Comparison of ENCODE assay signal across 29 cellular contexts in the genomic region with DNA sequence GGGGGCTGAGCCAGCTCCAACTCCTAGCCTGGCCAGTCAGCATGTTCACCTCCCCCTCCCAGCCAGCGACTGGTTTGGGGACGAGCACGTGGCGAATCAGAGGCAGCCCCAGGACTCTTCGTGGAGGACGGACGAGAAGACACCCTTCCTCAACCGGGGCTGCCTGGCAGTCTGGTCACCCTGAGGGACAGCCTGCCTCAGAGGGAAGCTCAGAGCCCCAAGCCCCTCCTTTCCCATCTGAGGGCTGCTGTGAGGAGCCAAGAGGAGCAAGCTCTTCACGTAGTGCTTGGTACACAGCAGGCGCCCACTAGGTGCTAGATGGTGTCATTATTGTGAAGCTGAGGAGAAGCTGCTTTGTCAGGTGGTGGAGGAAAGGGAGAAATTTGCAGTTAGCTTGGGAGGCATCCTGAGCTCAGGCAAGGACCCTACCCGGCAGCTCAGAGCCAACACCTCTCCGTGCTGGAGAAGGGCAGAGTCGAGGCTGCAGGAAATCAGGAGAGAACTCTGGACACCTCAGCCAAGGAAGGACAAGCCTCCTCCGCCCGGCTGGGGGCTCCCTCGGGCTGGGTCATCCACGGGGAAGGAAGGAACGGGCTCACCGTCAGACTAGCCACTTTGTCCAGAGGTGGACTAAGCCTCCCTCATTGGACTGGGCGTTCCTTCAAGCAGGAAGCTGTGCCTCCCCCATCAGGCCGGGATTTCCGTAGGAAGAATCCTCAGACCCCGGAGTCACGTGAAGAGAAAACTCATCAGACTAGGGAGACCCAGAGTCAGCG. TPM values are rescaled to one million over a fixed set of nuclear protein-coding genes. Genes with fewer than 3 reads are reported as not detected.
"Had no signal": no experiment of that assay in that cellular context is flagged by ENCODE, and none has a peak within 500 bp of the region (broad histone marks: within the 10 kb centered on the region; RNA-seq: fewer than 3 reads in every experiment).

No MANE protein-coding gene starts in this region.

- H3K4me3 Mint-ChIP-seq: activated B cell treated with CpG ODN at 0.5 μM for 24 hours; activated CD4-positive, alpha-beta T cell treated with anti-CD3 and anti-CD28 coated beads, Interleukin-2, amount 10 ng/mL, durations not matched to agents 24 days and 14 days; activated CD8-positive, alpha-beta memory T cell treated with anti-CD3 and anti-CD28 coated beads, Interleukin-2, amount 10 ng/mL, durations not matched to agents 7 days and 5 days; activated naive CD8-positive, alpha-beta T cell; activated T-cell treated with anti-CD3 and anti-CD28 coated beads, Interleukin-2, amount 50 U/mL, for 24 hours; activated T-helper 1 cell treated with anti-CD3 and anti-CD28 coated beads, Interleukin-12 subunit alpha, Interleukin-12 subunit beta, Interleukin-2, Interleukin-4 antibody, amounts not matched to agents 30 ng/mL and 10 ng/mL and 1 ng/mL, durations not matched to agents 14 hours and 24 hours and 36 hours; brain; T-cell had no signal

- H3K36me3 ChIP-seq: Peyer's patch had no signal

- H3K9me3 ChIP-seq: Peyer's patch had no signal

- H3K27me3 ChIP-seq: Peyer's patch had no signal

- H3K9me3 Mint-ChIP-seq: activated B cell treated with CpG ODN at 0.5 μM for 24 hours; activated CD4-positive, alpha-beta T cell treated with anti-CD3 and anti-CD28 coated beads, Interleukin-2, amount 10 ng/mL, durations not matched to agents 24 days and 14 days; activated T-cell treated with anti-CD3 and anti-CD28 coated beads, Interleukin-2, amount 50 U/mL, for 24 hours; activated T-helper 1 cell treated with anti-CD3 and anti-CD28 coated beads, Interleukin-12 subunit alpha, Interleukin-12 subunit beta, Interleukin-2, Interleukin-4 antibody, amounts not matched to agents 30 ng/mL and 10 ng/mL and 1 ng/mL, durations not matched to agents 14 hours and 24 hours and 36 hours; brain; T-cell had no signal

- H3K4me3 ChIP-seq: Peyer's patch, SK-N-MC had no signal

- H3K27me3 Mint-ChIP-seq: activated B cell treated with CpG ODN at 0.5 μM for 24 hours; activated CD4-positive, alpha-beta T cell treated with anti-CD3 and anti-CD28 coated beads, Interleukin-2, amount 10 ng/mL, durations not matched to agents 24 days and 14 days; activated CD8-positive, alpha-beta memory T cell treated with anti-CD3 and anti-CD28 coated beads, Interleukin-2, amount 10 ng/mL, durations not matched to agents 7 days and 5 days; activated naive CD8-positive, alpha-beta T cell; activated T-cell treated with anti-CD3 and anti-CD28 coated beads, Interleukin-2, amount 50 U/mL, for 24 hours; brain; T-cell had no signal

- ATAC-seq: activated CD8-positive, alpha-beta memory T cell treated with anti-CD3 and anti-CD28 coated beads, Interleukin-2, amount 10 ng/mL, durations not matched to agents 7 days and 5 days; T-cell had no signal

- H3K27ac Mint-ChIP-seq: activated B cell treated with CpG ODN at 0.5 μM for 24 hours; activated CD4-positive, alpha-beta T cell treated with anti-CD3 and anti-CD28 coated beads, Interleukin-2, amount 10 ng/mL, durations not matched to agents 24 days and 14 days; activated CD8-positive, alpha-beta memory T cell treated with anti-CD3 and anti-CD28 coated beads, Interleukin-2, amount 10 ng/mL, durations not matched to agents 7 days and 5 days; activated naive CD8-positive, alpha-beta T cell; activated T-cell treated with anti-CD3 and anti-CD28 coated beads, Interleukin-2, amount 50 U/mL, for 24 hours; activated T-helper 1 cell treated with anti-CD3 and anti-CD28 coated beads, Interleukin-12 subunit alpha, Interleukin-12 subunit beta, Interleukin-2, Interleukin-4 antibody, amounts not matched to agents 30 ng/mL and 10 ng/mL and 1 ng/mL, durations not matched to agents 14 hours and 24 hours and 36 hours; brain; T-cell had no signal

- H3K36me3 Mint-ChIP-seq: activated CD8-positive, alpha-beta memory T cell treated with anti-CD3 and anti-CD28 coated beads, Interleukin-2, amount 10 ng/mL, durations not matched to agents 7 days and 5 days; activated naive CD8-positive, alpha-beta T cell; T-cell had no signal

- H3K27ac ChIP-seq: Peyer's patch, SK-N-MC had no signal

- DNase-seq: activated B cell treated with CpG ODN at 0.5 μM for 24 hours; activated CD4-positive, alpha-beta T cell treated with anti-CD3 and anti-CD28 coated beads for 1 hour; activated CD4-positive, alpha-beta T cell treated with anti-CD3 and anti-CD28 coated beads, Interleukin-2, amount 10 ng/mL, durations not matched to agents 24 days and 14 days; activated CD4-positive, alpha-beta T cell treated with anti-CD3 and anti-CD28 coated beads, Interleukin-2, amount 50 U/mL, for 48 hours; activated CD8-positive, alpha-beta memory T cell treated with anti-CD3 and anti-CD28 coated beads, Interleukin-2, amount 10 ng/mL, durations not matched to agents 7 days and 5 days; activated effector memory CD4-positive, alpha-beta T cell treated with Interleukin-2 at 50 U/mL for 16 hours; activated naive CD4-positive, alpha-beta T cell; activated T-cell treated with anti-CD3 and anti-CD28 coated beads, Interleukin-2, amount 50 U/mL, for 24 hours; amygdala; KG1; MV-4-11; NCI-H1092 treated with DMSO at 0.1 percent for 48 hours; NCI-H1417 treated with DMSO at 0.1 percent for 48 hours; NCI-H1694; NCI-H2029; NCI-H2107; NCI-H2171 treated with DMSO at 0.1 percent for 48 hours; NCI-H226; NCI-H526 treated with DMSO at 0.1 percent for 48 hours; NK-92 treated with Interleukin-12 subunit alpha and Interleukin-12 subunit beta, amount 100 ng/mL, for 24 hours; Peyer's patch; SIG-M5; T-cell; T-helper 2 cell; T1000 had no signal

- H3K4me1 ChIP-seq: Peyer's patch had no signal

- H3K4me1 Mint-ChIP-seq: activated B cell treated with CpG ODN at 0.5 μM for 24 hours; activated CD4-positive, alpha-beta T cell treated with anti-CD3 and anti-CD28 coated beads, Interleukin-2, amount 10 ng/mL, durations not matched to agents 24 days and 14 days; activated CD8-positive, alpha-beta memory T cell treated with anti-CD3 and anti-CD28 coated beads, Interleukin-2, amount 10 ng/mL, durations not matched to agents 7 days and 5 days; T-cell had no signal

RNA-seq across cellular contexts. Expression of gene C2CD4C, which starts 14.9 kb away (rescaled TPM):
- total RNA-seq: activated B cell treated with CpG ODN at 0.5 μM for 24 hours; activated CD8-positive, alpha-beta memory T cell treated with anti-CD3 and anti-CD28 coated beads, Interleukin-2, amount 10 ng/mL, durations not matched to agents 7 days and 5 days had no signal

RNA-seq across cellular contexts. Expression of gene SHC2, which starts 37.0 kb away (rescaled TPM):
- total RNA-seq: activated B cell treated with CpG ODN at 0.5 μM for 24 hours; activated CD4-positive, alpha-beta T cell treated with anti-CD3 and anti-CD28 coated beads, Interleukin-2, amount 10 ng/mL, durations not matched to agents 24 days and 14 days; activated CD8-positive, alpha-beta memory T cell treated with anti-CD3 and anti-CD28 coated beads, Interleukin-2, amount 10 ng/mL, durations not matched to agents 7 days and 5 days; activated T-helper 1 cell treated with anti-CD3 and anti-CD28 coated beads, Interleukin-12 subunit alpha, Interleukin-12 subunit beta, Interleukin-2, Interleukin-4 antibody, amounts not matched to agents 30 ng/mL and 10 ng/mL and 1 ng/mL, durations not matched to agents 14 hours and 24 hours and 36 hours had no signal
